In the genomic region with DNA sequence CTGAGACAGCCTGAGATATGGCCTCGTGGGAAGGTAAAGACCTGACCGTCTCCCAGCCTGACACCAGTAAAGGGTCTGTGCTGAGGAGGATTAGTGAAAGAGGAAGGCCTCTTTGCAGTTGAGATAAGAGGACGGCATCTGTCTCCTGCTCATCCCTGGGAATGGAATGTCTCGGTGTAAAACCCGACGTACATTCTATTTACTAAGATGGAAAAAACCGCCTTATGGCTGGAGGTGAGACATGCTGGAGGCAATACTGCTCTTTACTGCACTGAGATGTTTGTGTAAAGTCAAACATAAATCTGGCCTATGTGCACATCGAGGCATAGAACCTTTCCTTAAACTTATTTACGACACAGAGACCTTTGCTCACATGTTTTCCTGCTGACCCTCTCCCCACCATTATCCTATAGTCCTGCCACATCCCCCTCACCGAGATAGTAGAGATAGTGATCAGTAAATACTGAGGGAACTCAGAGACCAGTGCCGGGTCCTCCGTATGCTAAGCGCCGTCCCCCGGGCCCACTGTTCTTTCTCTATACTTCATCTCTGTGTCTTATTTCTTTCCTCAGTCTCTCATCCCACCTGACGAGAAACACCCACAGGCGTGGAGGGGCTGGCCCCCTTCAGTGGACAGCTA, we compare ENCODE assay signal across 8 cellular contexts. TPM values are rescaled to one million over a fixed set of nuclear protein-coding genes. Genes with fewer than 3 reads are reported as not detected.
A peak's percentile ranks its signal among the peaks of the same experiment; 100 is the strongest.
DNase-seq lines count a peak whose midpoint lies in the region; ATAC-seq, FAIRE-seq and TF ChIP-seq lines count a peak whose summit lies in the region.
"Not testable (repeated sequence)": the region's sequence is repeated elsewhere in the genome, so short reads cannot be mapped to it uniquely, and the experiment has no call there.

No MANE protein-coding gene starts in this region.

- WGBS in adrenal gland, 4 donors = 76 to 88% (median 80%) methylated on average over 17 of the region's 17 CpGs
- WGBS in transverse colon (ENCODE audit: low coverage in 1 of 2), 2 donors = 55 to 71% methylated on average over 7 to 17 of the region's 17 CpGs

- peak overlapping the region; percentile 91 for H3K4me2 ChIP-seq in endothelial cell of umbilical vein (ENCODE audit: insufficient read depth, low read length)

- peaks cover 40% of the 10 kb centered on the region for H3K79me2 ChIP-seq in endothelial cell of umbilical vein (ENCODE audit: control insufficient read depth, insufficient read depth, low read length)

- intact Hi-C loops in CD8-positive, alpha-beta T cell (cut with DNase I, micrococcal nuclease) = loop anchor here (5.0 to 10.0 kb wide), 4 partner anchors 682 to 1740 kb away; partner anchors contain the start of genes MRPS14 (in 1 of the 2), RABGAP1L (in 1 of the 2) and VAMP4 (in 1 of the 2)
- intact Hi-C loops in adrenal gland (cut with DNase I) (loop anchor here in 1 of 2 donors (5.0 kb wide), 1 partner anchor 43 kb away; no protein-coding TSS in a partner anchor), endothelial cell of umbilical vein (cut with micrococcal nuclease) (loop anchor here (5.0 to 10.0 kb wide), 4 partner anchors 218 to 728 kb away; partner anchors contain the start of gene RC3H1)
- intact Hi-C loops in transverse colon (cut with DNase I; ENCODE audit: low total_unique reads) = not testable (repeated sequence)

- H3K9me3 ChIP-seq in CD8-positive, alpha-beta T cell (ENCODE audit: low read length); adrenal gland (replicated peaks in 1 of 3); endothelial cell of umbilical vein (replicated peaks; ENCODE audit: control insufficient read depth, insufficient read depth, low read length); transverse colon: not testable (repeated sequence)
- peaks cover 20% of the 10 kb centered on the region for H3K9me3 ChIP-seq in WERI-Rb-1 (ENCODE audit: severe bottlenecking)

- not testable (repeated sequence) for TF ChIP-seq CTCF in CD8-positive, alpha-beta T cell (IDR thresholded peaks at IDR 0.05); WERI-Rb-1 (IDR thresholded peaks at IDR 0.05; ENCODE audit: low read depth, low read length); adrenal gland (IDR thresholded peaks at IDR 0.05); endothelial cell of umbilical vein (IDR thresholded peaks at IDR 0.05; ENCODE audit: extremely low read depth in 1 of 2, insufficient read depth in 1 of 2, low read depth in 1 of 2, low read length in 2 of 2); neural crest cell (conservative IDR thresholded peaks at IDR 0.05); transverse colon (IDR thresholded peaks at IDR 0.05)

- H4K20me1 ChIP-seq in endothelial cell of umbilical vein (replicated peaks; ENCODE audit: control insufficient read depth, extremely low read depth, insufficient read depth, low read length) = not testable (repeated sequence)

- H3K4me1 ChIP-seq in CD8-positive, alpha-beta T cell (ENCODE audit: insufficient read depth, low read length) = peaks cover 49% of the 10 kb centered on the region
- peaks cover 39 to 54% of the 10 kb centered on the region in 2 donors for H3K4me1 ChIP-seq in adrenal gland (replicated peaks in 1 of 2)
- H3K4me1 ChIP-seq in endothelial cell of umbilical vein (ENCODE audit: control insufficient read depth, extremely low read depth, insufficient read depth, low read length) = peaks cover 53% of the 10 kb centered on the region
- peaks cover 25 to 56% (median 52%) of the 10 kb centered on the region in 4 donors for H3K4me1 ChIP-seq in transverse colon

- not testable (repeated sequence) for H3K9me1 ChIP-seq in endothelial cell of umbilical vein (replicated peaks; ENCODE audit: control insufficient read depth, extremely low read depth, insufficient read depth, low read length)

- H3K27me3 Mint-ChIP-seq in CD8-positive, alpha-beta T cell (ENCODE audit: low read depth); neural crest cell (ENCODE audit: low read depth): not testable (repeated sequence)

- in situ Hi-C loops in transverse colon (cut with MboI; ENCODE audit: low pct_ligation_motif_present in 1 of 4, low pct_unique_long_range_greater_than_20kb in 1 of 4, low sequenced_read_pairs in 3 of 4) = not testable (repeated sequence)

- H3K4me1 Mint-ChIP-seq in CD8-positive, alpha-beta T cell (ENCODE audit: low read depth) = peaks cover 59% of the 10 kb centered on the region
- H3K4me1 Mint-ChIP-seq in neural crest cell = peaks cover 33% of the 10 kb centered on the region

- not testable (repeated sequence) for H2AFZ ChIP-seq in endothelial cell of umbilical vein (ENCODE audit: low read depth, low read length)

- peaks cover 49% of the 10 kb centered on the region for H3K36me3 Mint-ChIP-seq in CD8-positive, alpha-beta T cell
- peaks cover 19% of the 10 kb centered on the region for H3K36me3 Mint-ChIP-seq in neural crest cell (ENCODE audit: low read depth)

- ATAC-seq in CD8-positive, alpha-beta T cell = not testable (repeated sequence)

- POLR2A ChIA-PET in CD8-positive, alpha-beta T cell (lab: Charles Lee) = interaction anchor here (0.9 to 3.6 kb wide), 3 partner anchors 11 to 239 kb away, joined by 3 to 37 read pairs (median 6); partner anchors contain the start of gene KLHL20
- POLR2A ChIA-PET in endothelial cell of umbilical vein (lab: Charles Lee) = not testable (repeated sequence)

- dilution Hi-C loops in endothelial cell of umbilical vein (cut with MboI; ENCODE audit: extremely low pct_ligation_motif_present, low sequenced_read_pairs) = not testable (repeated sequence)

- not testable (repeated sequence) for H3K4me3 ChIP-seq in CD8-positive, alpha-beta T cell (ENCODE audit: low read depth, low read length); adrenal gland; endothelial cell of umbilical vein (replicated peaks in 1 of 3; ENCODE audit: insufficient read depth in 1 of 3, low read depth in 1 of 3, low read length in 3 of 3)
- H3K4me3 ChIP-seq in WERI-Rb-1 (ENCODE audit: low read depth, low read length) (peak overlapping the region; percentile 61), transverse colon (peak overlapping the region in 1 of 4 donors; percentile 81)

- H3K36me3 ChIP-seq in CD8-positive, alpha-beta T cell (ENCODE audit: insufficient read depth, low read length); adrenal gland (replicated peaks in 1 of 2); endothelial cell of umbilical vein (ENCODE audit: control insufficient read depth in 2 of 2, extremely low read depth in 1 of 2, insufficient read depth in 2 of 2, low read length in 2 of 2); transverse colon: not testable (repeated sequence)
- H3K36me3 ChIP-seq in WERI-Rb-1 = peaks cover 34% of the 10 kb centered on the region

- TF ChIP-seq POLR2A in adrenal gland (IDR thresholded peaks at IDR 0.05); endothelial cell of umbilical vein (IDR thresholded peaks at IDR 0.05; ENCODE audit: low read depth, low read length); transverse colon (IDR thresholded peaks at IDR 0.05): not testable (repeated sequence)

- not testable (repeated sequence) for FAIRE-seq in endothelial cell of umbilical vein (lab: Jason Lieb, UNC)

- H3K27ac ChIP-seq in CD8-positive, alpha-beta T cell (ENCODE audit: low read depth, low read length); endothelial cell of umbilical vein (ENCODE audit: insufficient read depth, low read depth, low read length): not testable (repeated sequence)
- H3K27ac ChIP-seq in WERI-Rb-1 (peak overlapping the region; percentile 91), adrenal gland (peak overlapping the region in 3 of 5 donors; percentile 81 to 98 (median 97)), transverse colon (peak overlapping the region; percentile 98 to 99 (median 98))

- not testable (repeated sequence) for H3K9me3 Mint-ChIP-seq in CD8-positive, alpha-beta T cell
- peaks cover 10% of the 10 kb centered on the region for H3K9me3 Mint-ChIP-seq in neural crest cell

- not testable (repeated sequence) for H3K27me3 ChIP-seq in CD8-positive, alpha-beta T cell (ENCODE audit: insufficient read depth, low read length); WERI-Rb-1 (ENCODE audit: insufficient read depth, low read depth, severe bottlenecking); adrenal gland; endothelial cell of umbilical vein (ENCODE audit: control insufficient read depth in 2 of 2, insufficient read depth in 2 of 2, low read length in 2 of 2); transverse colon

- H3K9ac ChIP-seq in endothelial cell of umbilical vein (replicated peaks; ENCODE audit: extremely low read depth, insufficient read depth, low read length) = not testable (repeated sequence)

- peak overlapping the region; percentile 57 for H3K4me3 Mint-ChIP-seq in CD8-positive, alpha-beta T cell
- H3K4me3 Mint-ChIP-seq in neural crest cell = peak overlapping the region; percentile 35

- TF ChIP-seq EP300 in transverse colon (IDR thresholded peaks at IDR 0.05; ENCODE audit: low read depth) = not testable (repeated sequence)

- CTCF ChIA-PET in CD8-positive, alpha-beta T cell (lab: Charles Lee) = interaction anchor here (1.0 to 5.1 kb wide), 2 partner anchors 16 to 45 kb away, joined by 3 to 47 read pairs; no protein-coding TSS in a partner anchor
- CTCF ChIA-PET in endothelial cell of umbilical vein (lab: Charles Lee) = interaction anchor here (4.8 kb wide), 1 partner anchor 45 kb away, joined by 33 read pairs; no protein-coding TSS in a partner anchor

- BruUV-seq in endothelial cell of umbilical vein (replicated peaks; lab: Mats Ljungman, UMichigan) = not testable (repeated sequence)

- DNase-seq in CD8-positive, alpha-beta T cell; adrenal gland; endothelial cell of umbilical vein (ENCODE audit: low read depth, low spot score); neural crest cell (ENCODE audit: low read depth, low spot score): not testable (repeated sequence)
- DNase-seq in NCI-H524 (lab: John Stamatoyannopoulos, UW) (peak; percentile 56 to 75), WERI-Rb-1 (peak; percentile 90), islet precursor cell (peak; percentile 74), transverse colon (peak; percentile 35)

- peak overlapping the region; percentile 56 for H3K27ac Mint-ChIP-seq in CD8-positive, alpha-beta T cell
- H3K27ac Mint-ChIP-seq in neural crest cell (ENCODE audit: unreplicated experiment) = not testable (repeated sequence)

RNA-seq across cellular contexts. Expression of gene PRDX6, which starts 2.2 kb away (rescaled TPM):
- total RNA-seq in CD8-positive, alpha-beta T cell = 100 to 1,000 TPM; 146 to 147 TPM
- total RNA-seq in adrenal gland (100 to 1,000 TPM; 248 to 461 (median 311) TPM), endothelial cell of umbilical vein (259 and 288 TPM in 2 replicates), neural crest cell (230 and 234 TPM in 2 replicates), transverse colon (100 to 1,000 TPM; 150 to 540 (median 469) TPM)
- polyA plus RNA-seq in adrenal gland (100 to 1,000 TPM; 171 to 444 (median 434) TPM), endothelial cell of umbilical vein (126 and 145 TPM in 2 replicates)
- 195 and 235 TPM in 2 replicates for polyA plus RNA-seq in endothelial cell of umbilical vein (2011; cell fraction: cytosol; rRNA removed)
- 121 and 133 TPM in 2 replicates for polyA plus RNA-seq in endothelial cell of umbilical vein (2011; cell fraction: nucleus; rRNA removed)
- polyA plus RNA-seq in endothelial cell of umbilical vein (2012) = 190 and 220 TPM in 2 replicates
- 211 and 248 TPM in 2 replicates for polyA minus RNA-seq in endothelial cell of umbilical vein
- 797 TPM for polyA minus RNA-seq in endothelial cell of umbilical vein (2011; cell fraction: cytosol; rRNA and poly(A)+ RNA removed)
- 64.9 and 77.8 TPM in 2 replicates for polyA minus RNA-seq in endothelial cell of umbilical vein (2011; cell fraction: nucleus; rRNA and poly(A)+ RNA removed)
